In the genomic region with DNA sequence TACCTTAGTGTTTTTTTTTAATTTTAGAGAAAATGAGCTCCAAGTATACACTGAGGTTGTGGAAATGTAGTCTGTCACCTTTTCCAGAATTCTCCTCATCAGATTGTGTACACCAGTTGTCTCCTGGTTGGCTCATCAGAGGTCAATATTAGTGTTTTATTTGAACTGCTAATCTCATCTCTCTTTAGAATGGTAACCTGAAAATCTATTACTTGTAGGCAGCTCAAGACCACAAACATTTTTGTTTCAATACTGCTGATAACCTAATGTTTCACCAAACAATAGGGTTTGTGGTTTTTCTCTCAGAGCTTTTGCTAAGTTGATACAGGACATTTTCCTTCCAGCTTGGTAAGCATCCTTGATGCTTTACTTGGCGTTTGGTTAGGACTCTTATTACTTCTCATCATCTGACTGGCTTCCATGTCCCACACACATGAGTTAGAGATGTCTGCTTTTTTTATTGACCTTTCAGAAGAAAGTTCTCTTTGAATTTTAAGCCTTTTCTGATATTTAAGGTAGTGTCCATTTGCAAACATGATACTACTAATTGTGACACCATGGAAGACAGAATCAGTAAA, we compare ENCODE assay signal across 14 cellular contexts.
"Had no signal": no experiment of that assay in that cellular context is flagged by ENCODE, and none has a peak within 500 bp of the region (broad histone marks: within the 10 kb centered on the region; RNA-seq: fewer than 3 reads in every experiment).

No MANE protein-coding gene starts in this region.

- H3K27ac ChIP-seq: esophagus squamous epithelium, testis had no signal

- H3K9me3 ChIP-seq: esophagus squamous epithelium, testis had no signal

- H3K4me1 ChIP-seq: testis had no signal

- H3K27me3 ChIP-seq: esophagus squamous epithelium, testis had no signal

- DNase-seq: activated gamma-delta T cell treated with Interleukin-2 at 50 U/mL for 16 hours; activated T-cell treated with anti-CD3 and anti-CD28 coated beads for 4 hours; caudate nucleus; effector memory CD8-positive, alpha-beta T cell; esophagus squamous epithelium; left cardiac atrium; midbrain; occipital lobe; posterior cingulate gyrus; T1000; testis had no signal

- H3K4me1 Mint-ChIP-seq: brain had no signal

- ATAC-seq: effector memory CD8-positive, alpha-beta T cell; left cardiac atrium had no signal

- H3K27me3 Mint-ChIP-seq: brain, type B pancreatic cell had no signal

- H3K4me3 Mint-ChIP-seq: activated T-helper 1 cell treated with anti-CD3 and anti-CD28 coated beads, Interleukin-12 subunit alpha, Interleukin-12 subunit beta, Interleukin-2, Interleukin-4 antibody, amounts not matched to agents 30 ng/mL and 10 ng/mL and 1 ng/mL, durations not matched to agents 14 hours and 24 hours and 36 hours; brain; effector memory CD8-positive, alpha-beta T cell; type B pancreatic cell had no signal

- H3K4me3 ChIP-seq: esophagus squamous epithelium, testis had no signal

- H3K27ac Mint-ChIP-seq: activated T-helper 1 cell treated with anti-CD3 and anti-CD28 coated beads, Interleukin-12 subunit alpha, Interleukin-12 subunit beta, Interleukin-2, Interleukin-4 antibody, amounts not matched to agents 30 ng/mL and 10 ng/mL and 1 ng/mL, durations not matched to agents 14 hours and 24 hours and 36 hours; brain; effector memory CD8-positive, alpha-beta T cell; type B pancreatic cell had no signal

- H3K9me3 Mint-ChIP-seq: activated T-helper 1 cell treated with anti-CD3 and anti-CD28 coated beads, Interleukin-12 subunit alpha, Interleukin-12 subunit beta, Interleukin-2, Interleukin-4 antibody, amounts not matched to agents 30 ng/mL and 10 ng/mL and 1 ng/mL, durations not matched to agents 14 hours and 24 hours and 36 hours; brain; effector memory CD8-positive, alpha-beta T cell; type B pancreatic cell had no signal
